9 cellular contexts compared by ENCODE assay signal in the genomic region with DNA sequence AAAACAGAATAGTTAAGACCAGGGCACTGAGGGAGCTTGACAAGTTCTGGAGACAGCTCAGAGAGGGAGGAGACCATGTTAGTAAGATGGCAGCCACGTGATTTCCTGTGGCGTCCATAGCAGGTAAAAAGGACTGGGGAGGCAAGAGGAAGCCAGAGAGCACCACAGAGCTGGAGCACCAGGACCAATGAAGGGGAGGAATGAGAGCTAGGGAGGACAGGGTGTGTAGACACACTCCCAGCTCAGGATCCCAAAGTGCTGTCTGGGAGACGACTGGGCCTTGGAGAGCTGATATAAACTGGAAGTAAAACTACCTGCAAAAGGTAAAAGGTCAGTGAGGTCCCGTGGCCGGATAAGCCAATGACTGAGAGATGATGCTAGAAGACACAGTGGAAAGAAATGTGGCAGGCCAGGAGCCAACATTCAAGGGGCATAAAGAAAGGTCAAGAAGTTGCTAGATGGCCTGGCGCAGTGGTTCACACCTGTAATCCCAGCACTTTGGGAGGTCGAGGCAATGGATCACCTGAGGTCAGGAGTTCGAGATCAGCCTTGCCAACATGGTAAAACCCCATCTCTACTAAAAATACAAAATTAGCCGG.
DNase-seq lines count a peak whose midpoint lies in the region; ATAC-seq lines count a peak whose summit lies in the region.
"Had no signal": no experiment of that assay in that cellular context is flagged by ENCODE, and none has a peak within 500 bp of the region (broad histone marks: within the 10 kb centered on the region; RNA-seq: fewer than 3 reads in every experiment).

No MANE protein-coding gene starts in this region.

- no peaks in the 10 kb centered on the region for H3K9me3 Mint-ChIP-seq in T-helper 1 cell treated with Interleukin-12 subunit alpha and Interleukin-12 subunit beta and Interleukin-4 antibody, amounts not matched to agents 30 μg/mL and 1 μg/mL, for 36 hours
- H3K9me3 Mint-ChIP-seq in activated naive CD8-positive, alpha-beta T cell treated with anti-CD3 and anti-CD28 coated beads, Interleukin-2, amount 50 U/mL, for 24 hours, result no peaks in the 10 kb centered on the region

- H3K4me3 Mint-ChIP-seq in T-helper 1 cell treated with Interleukin-12 subunit alpha and Interleukin-12 subunit beta and Interleukin-4 antibody, amounts not matched to agents 30 μg/mL and 1 μg/mL, for 36 hours, result peak overlapping the region; percentile 26
- peak overlapping the region; percentile 31 for H3K4me3 Mint-ChIP-seq in activated naive CD8-positive, alpha-beta T cell treated with anti-CD3 and anti-CD28 coated beads, Interleukin-2, amount 50 U/mL, for 24 hours

- peak; percentile 51 for ATAC-seq in activated naive CD8-positive, alpha-beta T cell treated with anti-CD3 and anti-CD28 coated beads, Interleukin-2, amount 50 U/mL, for 24 hours
- ATAC-seq in HG02981 (IDR thresholded peaks at IDR 0.05; ENCODE audit: unreplicated experiment), result no peak

- H3K27me3 Mint-ChIP-seq in T-helper 1 cell treated with Interleukin-12 subunit alpha and Interleukin-12 subunit beta and Interleukin-4 antibody, amounts not matched to agents 30 μg/mL and 1 μg/mL, for 36 hours (ENCODE audit: low read depth), result no peaks in the 10 kb centered on the region
- H3K27me3 Mint-ChIP-seq in activated naive CD8-positive, alpha-beta T cell treated with anti-CD3 and anti-CD28 coated beads, Interleukin-2, amount 50 U/mL, for 24 hours, result no peaks in the 10 kb centered on the region

- H3K4me1 Mint-ChIP-seq in T-helper 1 cell treated with Interleukin-12 subunit alpha and Interleukin-12 subunit beta and Interleukin-4 antibody, amounts not matched to agents 30 μg/mL and 1 μg/mL, for 36 hours (ENCODE audit: low read depth), result peaks cover 17% of the 10 kb centered on the region
- H3K4me1 Mint-ChIP-seq in activated naive CD8-positive, alpha-beta T cell treated with anti-CD3 and anti-CD28 coated beads, Interleukin-2, amount 50 U/mL, for 24 hours, result peaks cover 29% of the 10 kb centered on the region

- H3K27ac Mint-ChIP-seq in T-helper 1 cell treated with Interleukin-12 subunit alpha and Interleukin-12 subunit beta and Interleukin-4 antibody, amounts not matched to agents 30 μg/mL and 1 μg/mL, for 36 hours, result peak overlapping the region; percentile 89
- peak overlapping the region; percentile 78 for H3K27ac Mint-ChIP-seq in activated naive CD8-positive, alpha-beta T cell treated with anti-CD3 and anti-CD28 coated beads, Interleukin-2, amount 50 U/mL, for 24 hours

- H3K36me3 Mint-ChIP-seq in T-helper 1 cell treated with Interleukin-12 subunit alpha and Interleukin-12 subunit beta and Interleukin-4 antibody, amounts not matched to agents 30 μg/mL and 1 μg/mL, for 36 hours (ENCODE audit: low read depth), result peaks cover 7% of the 10 kb centered on the region
- H3K36me3 Mint-ChIP-seq in activated naive CD8-positive, alpha-beta T cell treated with anti-CD3 and anti-CD28 coated beads, Interleukin-2, amount 50 U/mL, for 24 hours (ENCODE audit: low read depth), result peaks cover 6% of the 10 kb centered on the region

- DNase-seq in GF-D8 (lab: John Stamatoyannopoulos, UW) (peak; percentile 77), kidney glomerular epithelial cell (lab: John Stamatoyannopoulos, UW) (no peak), anterior cingulate cortex (lab: John Stamatoyannopoulos, UW) (no peak), DMS114 treated with DMSO at 0.1 percent for 48 hours (lab: John Stamatoyannopoulos, UW; ENCODE audit: unreplicated experiment) (no peak)
- DNase-seq in activated naive CD8-positive, alpha-beta T cell treated with anti-CD3 and anti-CD28 coated beads, Interleukin-2, amount 50 U/mL, for 24 hours, result peak; percentile 12
- peak in 2 of 3 donors; percentile 7 to 8 for DNase-seq in stimulated activated CD4-positive, alpha-beta T cell treated with anti-CD3 and anti-CD28 coated beads, Interleukin-12 subunit alpha, Interleukin-12 subunit beta, amount 100 ng/mL, for 48 hours (ENCODE audit: low read depth in 2 of 3, low spot score in 1 of 3)
- DNase-seq: NCI-H1436 treated with DMSO at 0.1 percent for 48 hours had no signal

Comparison
In these comparisons a context has a peak if more than half of its experiments do, and no peak if none do; other contexts are left out.
1. DNase-seq: peak in GF-D8 (single experiment), activated naive CD8-positive, alpha-beta T cell treated with anti-CD3 and anti-CD28 coated beads, Interleukin-2, amount 50 U/mL, for 24 hours (single experiment) and stimulated activated CD4-positive, alpha-beta T cell treated with anti-CD3 and anti-CD28 coated beads, Interleukin-12 subunit alpha, Interleukin-12 subunit beta, amount 100 ng/mL, for 48 hours (2 of 3); none in kidney glomerular epithelial cell (single experiment), anterior cingulate cortex (0 of 58) and DMS114 treated with DMSO at 0.1 percent for 48 hours (single experiment).